1 cellular context compared by ENCODE assay signal in the genomic region with DNA sequence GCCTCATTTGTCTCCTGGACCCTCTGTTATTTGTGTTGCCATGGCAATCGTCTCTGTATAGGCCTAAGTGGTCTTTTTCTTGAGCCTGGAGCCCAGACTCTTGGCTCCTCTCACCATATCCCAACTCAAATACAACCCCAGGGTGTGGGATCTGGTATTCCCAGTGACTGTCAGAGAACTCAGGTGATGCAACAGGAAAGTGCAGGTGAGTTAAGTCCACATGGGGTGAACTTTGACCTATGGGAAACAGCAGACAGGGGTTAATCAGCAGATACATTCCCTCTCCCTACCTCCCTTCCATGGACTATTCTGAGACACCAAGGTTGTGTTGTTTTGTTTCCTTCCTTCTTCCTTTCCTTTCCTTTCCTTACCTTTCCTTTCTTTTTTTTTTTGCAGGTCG.
A peak's percentile ranks its signal among the peaks of the same experiment; 100 is the strongest.
TF ChIP-seq lines count a peak whose summit lies in the region.

No MANE protein-coding gene starts in this region.

TF ChIP-seq in HepG2, 621 proteins besides CTCF, POLR2A, EP300 and RAD21 (continued from another document):
- TF ChIP-seq, protein P1, sequence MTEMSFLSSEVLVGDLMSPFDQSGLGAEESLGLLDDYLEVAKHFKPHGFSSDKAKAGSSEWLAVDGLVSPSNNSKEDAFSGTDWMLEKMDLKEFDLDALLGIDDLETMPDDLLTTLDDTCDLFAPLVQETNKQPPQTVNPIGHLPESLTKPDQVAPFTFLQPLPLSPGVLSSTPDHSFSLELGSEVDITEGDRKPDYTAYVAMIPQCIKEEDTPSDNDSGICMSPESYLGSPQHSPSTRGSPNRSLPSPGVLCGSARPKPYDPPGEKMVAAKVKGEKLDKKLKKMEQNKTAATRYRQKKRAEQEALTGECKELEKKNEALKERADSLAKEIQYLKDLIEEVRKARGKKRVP (CRISPR knock-in tag; IDR thresholded peaks at IDR 0.05) = peak in 1 of 2 experiments; percentile 94; a peak in 2 of 4 replicates
- peak; percentile 95 for TF ChIP-seq ZEB1 (IDR thresholded peaks at IDR 0.05; ENCODE audit: insufficient replicate concordance, low read depth)
- TF ChIP-seq AHR (CRISPR knock-in tag; IDR thresholded peaks at IDR 0.05) = no peak
- TF ChIP-seq PHF20 (CRISPR knock-in tag; IDR thresholded peaks at IDR 0.05) = no peak
- peak; percentile 53; the same call in 1 of the 2 replicates for TF ChIP-seq RXRA (CRISPR knock-in tag; IDR thresholded peaks at IDR 0.05)
- peak; percentile 83; the same call in 1 of the 2 replicates for TF ChIP-seq ZNF644 (CRISPR knock-in tag; IDR thresholded peaks at IDR 0.05; ENCODE audit: low read depth)
- peak; percentile 68 for TF ChIP-seq RARA (CRISPR knock-in tag; IDR thresholded peaks at IDR 0.05)
- no peak for TF ChIP-seq SNAPC2 (CRISPR knock-in tag; IDR thresholded peaks at IDR 0.05)
- TF ChIP-seq RXRB (CRISPR knock-in tag; IDR thresholded peaks at IDR 0.05; ENCODE audit: borderline replicate concordance) = peak; percentile 79
- peak; percentile 92 for TF ChIP-seq HNF4A (CRISPR knock-in tag; IDR thresholded peaks at IDR 0.05)
- peak; percentile 30; the same call in 1 of the 2 replicates for TF ChIP-seq GABPB1 (CRISPR knock-in tag; IDR thresholded peaks at IDR 0.05)
- no peak for TF ChIP-seq POLR2AphosphoS5 (IDR thresholded peaks at IDR 0.05; ENCODE audit: low read depth, low read length)
- TF ChIP-seq, protein P2, sequence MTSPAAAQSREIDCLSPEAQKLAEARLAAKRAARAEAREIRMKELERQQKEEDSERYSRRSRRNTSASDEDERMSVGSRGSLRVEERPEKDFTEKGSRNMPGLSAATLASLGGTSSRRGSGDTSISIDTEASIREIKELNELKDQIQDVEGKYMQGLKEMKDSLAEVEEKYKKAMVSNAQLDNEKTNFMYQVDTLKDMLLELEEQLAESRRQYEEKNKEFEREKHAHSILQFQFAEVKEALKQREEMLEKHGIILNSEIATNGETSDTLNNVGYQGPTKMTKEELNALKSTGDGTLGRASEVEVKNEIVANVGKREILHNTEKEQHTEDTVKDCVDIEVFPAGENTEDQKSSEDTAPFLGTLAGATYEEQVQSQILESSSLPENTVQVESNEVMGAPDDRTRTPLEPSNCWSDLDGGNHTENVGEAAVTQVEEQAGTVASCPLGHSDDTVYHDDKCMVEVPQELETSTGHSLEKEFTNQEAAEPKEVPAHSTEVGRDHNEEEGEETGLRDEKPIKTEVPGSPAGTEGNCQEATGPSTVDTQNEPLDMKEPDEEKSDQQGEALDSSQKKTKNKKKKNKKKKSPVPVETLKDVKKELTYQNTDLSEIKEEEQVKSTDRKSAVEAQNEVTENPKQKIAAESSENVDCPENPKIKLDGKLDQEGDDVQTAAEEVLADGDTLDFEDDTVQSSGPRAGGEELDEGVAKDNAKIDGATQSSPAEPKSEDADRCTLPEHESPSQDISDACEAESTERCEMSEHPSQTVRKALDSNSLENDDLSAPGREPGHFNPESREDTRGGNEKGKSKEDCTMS (CRISPR knock-in tag; conservative IDR thresholded peaks at IDR 0.05) = no peak
- TF ChIP-seq, protein P3, sequence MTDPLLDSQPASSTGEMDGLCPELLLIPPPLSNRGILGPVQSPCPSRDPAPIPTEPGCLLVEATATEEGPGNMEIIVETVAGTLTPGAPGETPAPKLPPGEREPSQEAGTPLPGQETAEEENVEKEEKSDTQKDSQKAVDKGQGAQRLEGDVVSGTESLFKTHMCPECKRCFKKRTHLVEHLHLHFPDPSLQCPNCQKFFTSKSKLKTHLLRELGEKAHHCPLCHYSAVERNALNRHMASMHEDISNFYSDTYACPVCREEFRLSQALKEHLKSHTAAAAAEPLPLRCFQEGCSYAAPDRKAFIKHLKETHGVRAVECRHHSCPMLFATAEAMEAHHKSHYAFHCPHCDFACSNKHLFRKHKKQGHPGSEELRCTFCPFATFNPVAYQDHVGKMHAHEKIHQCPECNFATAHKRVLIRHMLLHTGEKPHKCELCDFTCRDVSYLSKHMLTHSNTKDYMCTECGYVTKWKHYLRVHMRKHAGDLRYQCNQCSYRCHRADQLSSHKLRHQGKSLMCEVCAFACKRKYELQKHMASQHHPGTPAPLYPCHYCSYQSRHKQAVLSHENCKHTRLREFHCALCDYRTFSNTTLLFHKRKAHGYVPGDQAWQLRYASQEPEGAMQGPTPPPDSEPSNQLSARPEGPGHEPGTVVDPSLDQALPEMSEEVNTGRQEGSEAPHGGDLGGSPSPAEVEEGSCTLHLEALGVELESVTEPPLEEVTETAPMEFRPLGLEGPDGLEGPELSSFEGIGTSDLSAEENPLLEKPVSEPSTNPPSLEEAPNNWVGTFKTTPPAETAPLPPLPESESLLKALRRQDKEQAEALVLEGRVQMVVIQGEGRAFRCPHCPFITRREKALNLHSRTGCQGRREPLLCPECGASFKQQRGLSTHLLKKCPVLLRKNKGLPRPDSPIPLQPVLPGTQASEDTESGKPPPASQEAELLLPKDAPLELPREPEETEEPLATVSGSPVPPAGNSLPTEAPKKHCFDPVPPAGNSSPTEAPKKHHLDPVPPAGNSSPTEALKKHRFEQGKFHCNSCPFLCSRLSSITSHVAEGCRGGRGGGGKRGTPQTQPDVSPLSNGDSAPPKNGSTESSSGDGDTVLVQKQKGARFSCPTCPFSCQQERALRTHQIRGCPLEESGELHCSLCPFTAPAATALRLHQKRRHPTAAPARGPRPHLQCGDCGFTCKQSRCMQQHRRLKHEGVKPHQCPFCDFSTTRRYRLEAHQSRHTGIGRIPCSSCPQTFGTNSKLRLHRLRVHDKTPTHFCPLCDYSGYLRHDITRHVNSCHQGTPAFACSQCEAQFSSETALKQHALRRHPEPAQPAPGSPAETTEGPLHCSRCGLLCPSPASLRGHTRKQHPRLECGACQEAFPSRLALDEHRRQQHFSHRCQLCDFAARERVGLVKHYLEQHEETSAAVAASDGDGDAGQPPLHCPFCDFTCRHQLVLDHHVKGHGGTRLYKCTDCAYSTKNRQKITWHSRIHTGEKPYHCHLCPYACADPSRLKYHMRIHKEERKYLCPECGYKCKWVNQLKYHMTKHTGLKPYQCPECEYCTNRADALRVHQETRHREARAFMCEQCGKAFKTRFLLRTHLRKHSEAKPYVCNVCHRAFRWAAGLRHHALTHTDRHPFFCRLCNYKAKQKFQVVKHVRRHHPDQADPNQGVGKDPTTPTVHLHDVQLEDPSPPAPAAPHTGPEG (CRISPR knock-in tag; IDR thresholded peaks at IDR 0.05) = no peak
- TF ChIP-seq, protein P4, sequence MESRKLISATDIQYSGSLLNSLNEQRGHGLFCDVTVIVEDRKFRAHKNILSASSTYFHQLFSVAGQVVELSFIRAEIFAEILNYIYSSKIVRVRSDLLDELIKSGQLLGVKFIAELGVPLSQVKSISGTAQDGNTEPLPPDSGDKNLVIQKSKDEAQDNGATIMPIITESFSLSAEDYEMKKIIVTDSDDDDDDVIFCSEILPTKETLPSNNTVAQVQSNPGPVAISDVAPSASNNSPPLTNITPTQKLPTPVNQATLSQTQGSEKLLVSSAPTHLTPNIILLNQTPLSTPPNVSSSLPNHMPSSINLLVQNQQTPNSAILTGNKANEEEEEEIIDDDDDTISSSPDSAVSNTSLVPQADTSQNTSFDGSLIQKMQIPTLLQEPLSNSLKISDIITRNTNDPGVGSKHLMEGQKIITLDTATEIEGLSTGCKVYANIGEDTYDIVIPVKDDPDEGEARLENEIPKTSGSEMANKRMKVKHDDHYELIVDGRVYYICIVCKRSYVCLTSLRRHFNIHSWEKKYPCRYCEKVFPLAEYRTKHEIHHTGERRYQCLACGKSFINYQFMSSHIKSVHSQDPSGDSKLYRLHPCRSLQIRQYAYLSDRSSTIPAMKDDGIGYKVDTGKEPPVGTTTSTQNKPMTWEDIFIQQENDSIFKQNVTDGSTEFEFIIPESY (CRISPR knock-in tag; IDR thresholded peaks at IDR 0.05) = 0 out of 2 replicates have a peak, but pooled peaks have one; percentile 17
- peak; percentile 58 for TF ChIP-seq SOX5 (CRISPR knock-in tag; IDR thresholded peaks at IDR 0.05; ENCODE audit: borderline replicate concordance)
- no peak for TF ChIP-seq ZNF343 (CRISPR knock-in tag; IDR thresholded peaks at IDR 0.05)
- peak; percentile 46; the same call in 1 of the 2 replicates for TF ChIP-seq FOXK1 (CRISPR knock-in tag; IDR thresholded peaks at IDR 0.05; ENCODE audit: borderline replicate concordance, low read depth)
- TF ChIP-seq KAT7 (CRISPR knock-in tag; IDR thresholded peaks at IDR 0.05; ENCODE audit: borderline replicate concordance) = no peak
- TF ChIP-seq, protein P5, sequence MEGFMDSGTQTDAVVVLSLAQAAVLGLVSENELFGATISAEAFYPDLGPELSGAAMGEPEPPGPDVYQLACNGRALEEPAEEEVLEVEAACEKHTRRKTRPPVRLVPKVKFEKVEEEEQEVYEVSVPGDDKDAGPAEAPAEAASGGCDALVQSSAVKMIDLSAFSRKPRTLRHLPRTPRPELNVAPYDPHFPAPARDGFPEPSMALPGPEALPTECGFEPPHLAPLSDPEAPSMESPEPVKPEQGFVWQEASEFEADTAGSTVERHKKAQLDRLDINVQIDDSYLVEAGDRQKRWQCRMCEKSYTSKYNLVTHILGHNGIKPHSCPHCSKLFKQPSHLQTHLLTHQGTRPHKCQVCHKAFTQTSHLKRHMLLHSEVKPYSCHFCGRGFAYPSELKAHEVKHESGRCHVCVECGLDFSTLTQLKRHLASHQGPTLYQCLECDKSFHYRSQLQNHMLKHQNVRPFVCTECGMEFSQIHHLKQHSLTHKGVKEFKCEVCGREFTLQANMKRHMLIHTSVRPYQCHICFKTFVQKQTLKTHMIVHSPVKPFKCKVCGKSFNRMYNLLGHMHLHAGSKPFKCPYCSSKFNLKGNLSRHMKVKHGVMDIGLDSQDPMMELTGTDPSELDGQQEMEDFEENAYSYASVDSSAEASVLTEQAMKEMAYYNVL (CRISPR knock-in tag; IDR thresholded peaks at IDR 0.05; ENCODE audit: borderline replicate concordance) = peak; percentile 90
- TF ChIP-seq CREM (IDR thresholded peaks at IDR 0.05) = peak; percentile 40; the same call in 1 of the 2 replicates
- no peak for TF ChIP-seq CREM (CRISPR knock-in tag; IDR thresholded peaks at IDR 0.05)
- peak; percentile 71 for TF ChIP-seq NR2F6 (IDR thresholded peaks at IDR 0.05)
- peak; percentile 88 for TF ChIP-seq NR2F6 (CRISPR knock-in tag; IDR thresholded peaks at IDR 0.05)
- TF ChIP-seq FOSL2 (CRISPR knock-in tag; IDR thresholded peaks at IDR 0.05) = peak; percentile 58
